In the genomic region with DNA sequence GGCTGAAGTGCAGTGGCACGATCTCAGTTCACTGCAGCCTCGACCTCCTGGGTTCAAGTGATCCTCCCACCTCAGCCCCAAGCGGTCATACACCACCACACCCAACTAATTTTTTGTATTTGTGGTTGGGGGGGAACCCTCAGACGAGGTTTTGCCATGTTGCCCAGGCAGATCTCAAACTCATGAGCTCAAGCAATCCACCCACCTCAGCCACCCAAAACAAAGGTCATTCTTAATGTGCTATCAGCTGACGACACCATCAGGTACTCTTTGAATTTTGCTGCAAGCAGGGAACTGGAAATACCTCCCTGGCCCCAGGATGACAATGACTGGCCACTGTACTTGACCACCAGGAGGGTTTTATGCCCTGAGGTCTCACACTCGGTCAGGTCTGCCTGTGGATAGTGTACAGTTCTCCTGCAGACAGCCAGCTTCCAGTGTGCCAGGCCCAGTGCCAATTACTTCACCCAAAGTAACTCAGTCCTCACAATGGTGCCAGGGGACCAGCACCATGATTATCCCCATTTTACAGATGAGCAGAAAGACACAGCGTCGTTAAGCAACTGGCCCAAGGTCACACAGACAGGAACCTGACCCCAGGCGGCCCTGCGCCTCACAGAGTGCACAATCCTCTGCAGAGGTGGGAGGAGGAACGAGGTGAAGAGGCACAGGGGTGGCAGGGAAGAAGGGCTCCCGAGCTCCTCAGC, we compare ENCODE assay signal across 16 cellular contexts. TPM values are rescaled to one million over a fixed set of nuclear protein-coding genes. Genes with fewer than 3 reads are reported as not detected.
DNase-seq lines count a peak whose midpoint lies in the region; ATAC-seq and TF ChIP-seq lines count a peak whose summit lies in the region.
"Had no signal": no experiment of that assay in that cellular context is flagged by ENCODE, and none has a peak within 500 bp of the region (broad histone marks: within the 10 kb centered on the region; RNA-seq: fewer than 3 reads in every experiment).

No MANE protein-coding gene starts in this region.

- H3K4me1 Mint-ChIP-seq in immature natural killer cell: peaks cover 62 to 63% of the 10 kb centered on the region in 2 donors
- H3K4me1 Mint-ChIP-seq in stimulated activated memory B cell treated with anti-CD40 and anti-IgM and Interleukin-4, amounts not matched to agents 10 μg/mL and 1 μg/mL and 100 μg/mL, for 72 hours: peaks cover 85% of the 10 kb centered on the region

- CTCF ChIA-PET in RWPE1 (lab: Yijun Ruan, JAX): no interaction called here

- H3K4me3 ChIP-seq in GM12865 (ENCODE audit: low read depth, low read length): no peak overlapping the region
- H3K4me3 ChIP-seq: body of pancreas, thyroid gland had no signal

- no peaks in the 10 kb centered on the region for H3K9me3 Mint-ChIP-seq in immature natural killer cell
- no peaks in the 10 kb centered on the region for H3K9me3 Mint-ChIP-seq in stimulated activated memory B cell treated with anti-CD40 and anti-IgM and Interleukin-4, amounts not matched to agents 10 μg/mL and 1 μg/mL and 100 μg/mL, for 72 hours
- H3K9me3 Mint-ChIP-seq: activated T-helper 2 cell treated with anti-CD3 and anti-CD28 coated beads, Interferon-gamma antibody, Interleukin-2, Interleukin-4, amounts not matched to agents 10 μg/mL and 5 μg/mL and 100 μg/mL, durations not matched to agents 14 hours and 24 hours and 36 hours; CD4-positive, CD25-positive, alpha-beta regulatory T cell had no signal

- peak; percentile 35 for DNase-seq in GM12865 (ENCODE audit: low read depth)
- no peak for DNase-seq in RWPE1 (ENCODE audit: low spot score)
- peak; percentile 31 to 48 (median 41) for DNase-seq in immature natural killer cell
- no peak for DNase-seq in iPS-NIHi7 (ENCODE audit: extremely low spot score)
- DNase-seq in stimulated activated naive CD4-positive, alpha-beta T cell treated with Interleukin-2 at 50 U/mL for 16 hours (lab: John Stamatoyannopoulos, UW): no peak
- DNase-seq: CD4-positive, CD25-positive, alpha-beta regulatory T cell; effector CD4-positive, alpha-beta T cell; NCI-H1930; NCI-H526; posterior cingulate gyrus; stimulated activated CD4-positive, alpha-beta T cell treated with anti-CD3 and anti-CD28 coated beads, Interleukin-15, amount 100 ng/mL, for 24 hours; thyroid gland had no signal

- POLR2A ChIA-PET in RWPE1 (lab: Yijun Ruan, JAX; ENCODE audit: low non-redundant PET): no interaction called here

- peak overlapping the region; percentile 76 to 89 (median 81) for H3K4me3 Mint-ChIP-seq in immature natural killer cell
- H3K4me3 Mint-ChIP-seq in stimulated activated memory B cell treated with anti-CD40 and anti-IgM and Interleukin-4, amounts not matched to agents 10 μg/mL and 1 μg/mL and 100 μg/mL, for 72 hours: peak overlapping the region; percentile 64
- H3K4me3 Mint-ChIP-seq: CD4-positive, CD25-positive, alpha-beta regulatory T cell had no signal

- peak overlapping the region; percentile 45 for H3K27ac ChIP-seq in RWPE1

- peaks cover 4 to 8% (median 6%) of the 10 kb centered on the region in 3 donors for H3K27me3 Mint-ChIP-seq in immature natural killer cell (ENCODE audit: low read depth in 3 of 3)
- no peaks in the 10 kb centered on the region for H3K27me3 Mint-ChIP-seq in stimulated activated memory B cell treated with anti-CD40 and anti-IgM and Interleukin-4, amounts not matched to agents 10 μg/mL and 1 μg/mL and 100 μg/mL, for 72 hours
- H3K27me3 Mint-ChIP-seq: CD4-positive, CD25-positive, alpha-beta regulatory T cell had no signal

- H3K27ac Mint-ChIP-seq in immature natural killer cell: peak overlapping the region; percentile 89 to 98 (median 92)
- peak overlapping the region; percentile 86 for H3K27ac Mint-ChIP-seq in stimulated activated memory B cell treated with anti-CD40 and anti-IgM and Interleukin-4, amounts not matched to agents 10 μg/mL and 1 μg/mL and 100 μg/mL, for 72 hours
- H3K27ac Mint-ChIP-seq: activated T-helper 2 cell treated with anti-CD3 and anti-CD28 coated beads, Interferon-gamma antibody, Interleukin-2, Interleukin-4, amounts not matched to agents 10 μg/mL and 5 μg/mL and 100 μg/mL, durations not matched to agents 14 hours and 24 hours and 36 hours had no signal

- ATAC-seq in stimulated activated memory B cell treated with anti-CD40 and anti-IgM and Interleukin-4, amounts not matched to agents 10 μg/mL and 1 μg/mL and 100 μg/mL, for 72 hours: peak; percentile 82
- no peak for ATAC-seq in GM18907 (IDR thresholded peaks at IDR 0.05; ENCODE audit: unreplicated experiment)
- ATAC-seq: body of pancreas had no signal

- no peaks in the 10 kb centered on the region for H3K36me3 Mint-ChIP-seq in immature natural killer cell
- H3K36me3 Mint-ChIP-seq in stimulated activated memory B cell treated with anti-CD40 and anti-IgM and Interleukin-4, amounts not matched to agents 10 μg/mL and 1 μg/mL and 100 μg/mL, for 72 hours: peaks cover 39% of the 10 kb centered on the region

- TF ChIP-seq CTCF in GM12865 (IDR thresholded peaks at IDR 0.05; ENCODE audit: insufficient read depth, low read depth, low read length, missing control alignments) (no peak), RWPE1 (conservative IDR thresholded peaks at IDR 0.05; ENCODE audit: low read depth) (no peak)

RNA-seq across cellular contexts. Expression of a gene that starts 42.9 kb away (rescaled TPM):
- 10 to 100 TPM; 19.5 to 53.0 (median 21.7) TPM for polyA plus RNA-seq in immature natural killer cell

Comparison
In these comparisons a context has a peak if more than half of its experiments do, and no peak if none do; other contexts are left out.
1. DNase-seq: peak in GM12865 (single experiment) and immature natural killer cell (3 of 3); none in RWPE1 (single experiment), iPS-NIHi7 (single experiment) and stimulated activated naive CD4-positive, alpha-beta T cell treated with Interleukin-2 at 50 U/mL for 16 hours (single experiment).